ENCODE assay signal across 8 cellular contexts in the genomic region with DNA sequence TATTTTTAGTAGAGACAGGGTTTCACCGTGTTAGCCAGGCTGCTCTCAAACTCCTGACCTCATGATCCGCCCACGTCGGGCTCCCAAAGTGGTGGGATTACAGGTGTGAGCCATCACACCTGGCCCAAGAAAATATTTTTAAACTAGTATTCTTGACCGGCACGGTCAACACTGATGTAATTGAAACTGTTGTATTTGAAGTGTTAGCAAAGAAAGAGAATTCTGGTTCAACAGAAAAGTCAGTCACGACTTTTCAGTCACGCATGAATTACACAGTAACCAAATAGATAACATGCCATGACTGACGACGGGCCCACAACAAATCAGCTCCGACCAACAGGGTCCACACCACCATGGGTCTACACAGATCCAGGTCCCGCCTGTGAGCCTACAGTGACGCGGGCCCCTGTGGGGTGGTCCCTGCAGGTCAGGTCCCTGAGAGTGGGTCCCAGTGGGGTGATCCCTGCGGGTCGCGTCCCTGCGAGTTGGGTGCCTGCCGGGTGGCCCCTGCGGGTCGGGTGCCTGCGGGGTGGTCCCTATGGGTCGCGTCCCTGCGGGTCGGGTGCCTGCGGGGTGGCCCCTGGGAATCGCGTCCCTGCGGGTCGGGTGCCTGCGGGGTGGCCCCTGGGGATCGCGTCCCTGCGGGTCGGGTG. TPM values are rescaled to one million over a fixed set of nuclear protein-coding genes. Genes with fewer than 3 reads are reported as not detected.
DNase-seq lines count a peak whose midpoint lies in the region; ATAC-seq, FAIRE-seq and TF ChIP-seq lines count a peak whose summit lies in the region.

No MANE protein-coding gene starts in this region.

- ATAC-seq in GM12878 (peak; percentile 58), HG02642 (IDR thresholded peaks at IDR 0.05; ENCODE audit: poor library complexity, unreplicated experiment) (no peak), GM21723 (IDR thresholded peaks at IDR 0.05; ENCODE audit: unreplicated experiment) (no peak)

- no TSS peak for BruUV-seq in GM12878 (replicated peaks; lab: Mats Ljungman, UMichigan)

- in situ Hi-C loops in GM12878 (cut with MboI): no loop called here

- DNase-seq in GM12865 (ENCODE audit: low read depth) (peak; percentile 76), NT2/D1 (ENCODE audit: low read depth, low spot score) (no peak), GM12878 (ENCODE audit: low read depth, low spot score) (no peak), kidney epithelial cell (ENCODE audit: low read depth) (no peak), stomach (no peak), GM19238 (ENCODE audit: insufficient read length, low spot score) (no peak)

- H3K4me3 ChIP-seq in GM12865 (ENCODE audit: low read depth, low read length): peak overlapping the region; percentile 96
- peak overlapping the region; percentile 92 for H3K4me3 ChIP-seq in NT2/D1 (ENCODE audit: insufficient read length, low read depth)
- peak overlapping the region; percentile 82 for H3K4me3 ChIP-seq in GM12878
- H3K4me3 ChIP-seq in kidney epithelial cell (ENCODE audit: low read depth, low read length): peak overlapping the region; percentile 59
- H3K4me3 ChIP-seq in stomach: peak overlapping the region; percentile 67 to 93 (median 75)

- H2AFZ ChIP-seq in GM12878 (ENCODE audit: control insufficient read depth, low read depth, low read length): peak overlapping the region; percentile 47; the same call in 1 of the 2 replicates

- SMC1A ChIA-PET in GM12878 (lab: Charles Lee; ENCODE audit: uncharacterized antibody, unreplicated experiment): interaction anchor here (1.1 to 1.4 kb wide), 4 partner anchors 9 to 87 kb away, joined by 3 to 6 read pairs (median 4); no protein-coding TSS in a partner anchor

- no peak for TF ChIP-seq RAD21 in GM12878 (IDR thresholded peaks at IDR 0.05; ENCODE audit: insufficient read depth, low read depth, low read length)

- peak; percentile 70 for FAIRE-seq in GM12878 (lab: Jason Lieb, UNC)

- RAD21 ChIA-PET in GM12878 (lab: Charles Lee; ENCODE audit: unreplicated experiment): interaction anchor here (1.0 kb wide), 1 partner anchor 16 kb away, joined by 4 read pairs; no protein-coding TSS in a partner anchor

- peak overlapping the region; percentile 81 for H3K27ac ChIP-seq in GM12878 (ENCODE audit: control insufficient read depth, insufficient read depth)
- H3K27ac ChIP-seq in stomach: peak overlapping the region; percentile 94 to 99 (median 98)

- WGBS in GM12878 (ENCODE audit: insufficient coverage, insufficient replicate concordance, low lambda C conversion rate, missing lambda C conversion rate): 6% methylated on average over 21 of the region's 36 CpGs
- 7 to 24% (median 13%) methylated on average over 8 to 36 of the region's 36 CpGs for WGBS in stomach, 5 donors

- peak overlapping the region; percentile 46 for H3K4me2 ChIP-seq in GM12878 (ENCODE audit: control insufficient read depth, insufficient read depth)

- H3K27me3 ChIP-seq in NT2/D1 (ENCODE audit: insufficient read depth, insufficient read length): no peaks in the 10 kb centered on the region
- no peaks in the 10 kb centered on the region for H3K27me3 ChIP-seq in GM12878 (replicated peaks in 1 of 2; ENCODE audit: control insufficient read depth in 2 of 2, insufficient read depth in 2 of 2, low read length in 1 of 2)
- no peaks in the 10 kb centered on the region for H3K27me3 ChIP-seq in kidney epithelial cell (ENCODE audit: control insufficient read depth, insufficient read depth, low read length)
- no peaks in the 10 kb centered on the region for H3K27me3 ChIP-seq in stomach

- TF ChIP-seq POLR2A in GM12878 (IDR thresholded peaks at IDR 0.05; ENCODE audit: low read depth, low read length) (peak; percentile 78), stomach (IDR thresholded peaks at IDR 0.05) (no peak)

- H3K36me3 ChIP-seq in NT2/D1 (ENCODE audit: insufficient read depth, insufficient read length, low read length): peaks cover 2% of the 10 kb centered on the region
- no peaks in the 10 kb centered on the region; a peak in 1 of 4 replicates for H3K36me3 ChIP-seq in GM12878 (ENCODE audit: control insufficient read depth in 2 of 2, insufficient read depth in 2 of 2, low read length in 1 of 2)
- H3K36me3 ChIP-seq in kidney epithelial cell (ENCODE audit: control insufficient read depth, insufficient read depth, low read length): no peaks in the 10 kb centered on the region
- H3K36me3 ChIP-seq in stomach: no peaks in the 10 kb centered on the region

- peaks cover 55% of the 10 kb centered on the region for H3K79me2 ChIP-seq in GM12878 (ENCODE audit: control insufficient read depth, insufficient read depth, low read length)

- intact Hi-C loops in GM12878 (cut with micrococcal nuclease; ENCODE audit: unreplicated experiment): loop anchor here (5.0 kb wide), 1 partner anchor 89 kb away; the partner anchor contains the start of gene PTK6
- intact Hi-C loops in stomach (cut with DNase I; ENCODE audit: low total_unique reads): no loop called here

- CTCF ChIA-PET in GM12878 (lab: Yijun Ruan, JAX): interaction anchor here (0.6 to 2.1 kb wide), 2 partner anchors 16 to 74 kb away, joined by 3 to 9 read pairs; no protein-coding TSS in a partner anchor

- H4K20me1 ChIP-seq in GM12878 (ENCODE audit: control insufficient read depth, insufficient read depth): no peaks in the 10 kb centered on the region

- H3K9ac ChIP-seq in NT2/D1 (ENCODE audit: insufficient read length, low read depth) (peak overlapping the region; percentile 98), GM12878 (ENCODE audit: control insufficient read depth, insufficient read depth, low read length) (peak overlapping the region; percentile 84)

- peaks cover 6% of the 10 kb centered on the region for H3K4me1 ChIP-seq in NT2/D1 (ENCODE audit: insufficient read depth, insufficient read length)
- peaks cover 8% of the 10 kb centered on the region for H3K4me1 ChIP-seq in GM12878 (ENCODE audit: control insufficient read depth, insufficient read depth, low read length)
- peaks cover 17 to 45% (median 33%) of the 10 kb centered on the region in 4 donors for H3K4me1 ChIP-seq in stomach

- POLR2A ChIA-PET in GM12878 (lab: Charles Lee): interaction anchor here (1.2 to 1.3 kb wide), 2 partner anchors 8 to 83 kb away, joined by 3 read pairs; no protein-coding TSS in a partner anchor

- H3K9me3 ChIP-seq in NT2/D1 (ENCODE audit: insufficient read depth, low read length) (no peaks in the 10 kb centered on the region), GM12878 (replicated peaks; ENCODE audit: control insufficient read depth, insufficient read depth, low read length) (no peaks in the 10 kb centered on the region), stomach (no peaks in the 10 kb centered on the region)

- TF ChIP-seq EP300 in GM12878 (IDR thresholded peaks at IDR 0.05; ENCODE audit: borderline replicate concordance in 1 of 2, control insufficient read depth in 1 of 2, low read depth in 2 of 2, low read length in 2 of 2) (peak; percentile 62 to 69; a peak in 3 of 4 replicates), stomach (IDR thresholded peaks at IDR 0.05) (no peak)

- TF ChIP-seq CTCF in GM12865 (IDR thresholded peaks at IDR 0.05; ENCODE audit: insufficient read depth, low read depth, low read length, missing control alignments) (no peak), GM12878 (IDR thresholded peaks at IDR 0.05 in 2 of 3, conservative IDR thresholded peaks at IDR 0.05 in 1 of 3; ENCODE audit: control insufficient read depth in 2 of 3, extremely low read depth in 1 of 3, insufficient read depth in 1 of 3, low read depth in 3 of 3, low read length in 3 of 3) (no peak), kidney epithelial cell (IDR thresholded peaks at IDR 0.05; ENCODE audit: insufficient read depth, low read length, poor library complexity, severe bottlenecking) (no peak), stomach (IDR thresholded peaks at IDR 0.05) (no peak)

RNA-seq across cellular contexts. Expression of gene GMEB2, which starts 1.0 kb away (rescaled TPM):
- 15.7 and 19.8 TPM in 2 replicates for total RNA-seq in GM12878 (2013; cell fraction: nucleolus; rRNA removed)
- total RNA-seq in GM12878 (2014; rRNA removed) (14.8 and 15.1 TPM in 2 replicates), GM12878 (2014; rRNA removed; fragmentation: Illumina TruSeq; extraction: Trizol) (4.9 and 5.2 TPM in 2 replicates), GM12878 (2021) (13.3 and 14.8 TPM in 2 replicates), kidney epithelial cell (14.4 and 17.7 TPM in 2 replicates), stomach (10 to 100 TPM in 2 of 5 donors, 1 to 10 TPM in 3; 1.8 to 20.4 (median 8.3) TPM)
- 3.9 TPM for polyA plus RNA-seq in GM12878 (2011; ENCODE audit: low read depth)
- polyA plus RNA-seq in GM12878 (2011; rRNA removed) (6.9 and 10.8 TPM in 2 replicates), GM12878 (2014; fragmentation: Illumina TruSeq; extraction: Trizol) (3.1 and 5.4 TPM in 2 replicates), GM12878 (2014; fragmentation: Nextera tagmentation; extraction: Ambion mirVana) (under 1 TPM; 0.08 to 0.27 TPM), GM12878 (2014; rRNA removed) (12.7 and 14.2 TPM in 2 replicates), GM12878 (2016; fragmentation: Nextera tagmentation; extraction: Ambion mirVana) (1 to 10 TPM; 3.4 to 8.3 TPM), stomach (1 to 10 TPM; 5.4 to 7.5 (median 7.4) TPM)
- 12.9 and 14.5 TPM in 2 replicates for polyA plus RNA-seq in GM12878 (2011; cell fraction: cytosol; rRNA removed)
- 36.3 and 38.7 TPM in 2 replicates for polyA plus RNA-seq in GM12878 (2011; cell fraction: nucleus; rRNA removed)
- polyA plus RNA-seq in GM12878 (2012): 10.0 and 11.3 TPM in 2 replicates
- polyA minus RNA-seq in GM12878 (2011; rRNA and poly(A)+ RNA removed): 6.2 and 10.8 TPM in 2 replicates
- polyA minus RNA-seq in GM12878 (2011; cell fraction: cytosol; rRNA and poly(A)+ RNA removed): 5.2 and 5.7 TPM in 2 replicates
- 5.2 and 7.2 TPM in 2 replicates for polyA minus RNA-seq in GM12878 (2011; cell fraction: nucleus; rRNA and poly(A)+ RNA removed)

RNA-seq across cellular contexts. Expression of gene STMN3, which starts 27.3 kb away (rescaled TPM):
- total RNA-seq in GM12878 (2013; cell fraction: nucleolus; rRNA removed): 5.0 and 5.2 TPM in 2 replicates
- 2.1 and 3.6 TPM in 2 replicates for total RNA-seq in GM12878 (2014; rRNA removed)
- total RNA-seq in GM12878 (2014; rRNA removed; fragmentation: Illumina TruSeq; extraction: Trizol): 0.64 and 0.81 TPM in 2 replicates
- 2.1 and 2.5 TPM in 2 replicates for total RNA-seq in GM12878 (2021)
- polyA plus RNA-seq in GM12878 (2011; ENCODE audit: low read depth): 0.91 TPM
- polyA plus RNA-seq in GM12878 (2011; rRNA removed): 0.97 and 1.4 TPM in 2 replicates
- 1.6 and 3.8 TPM in 2 replicates for polyA plus RNA-seq in GM12878 (2011; cell fraction: cytosol; rRNA removed)
- polyA plus RNA-seq in GM12878 (2011; cell fraction: nucleus; rRNA removed): 23.1 and 27.7 TPM in 2 replicates
- polyA plus RNA-seq in GM12878 (2012): 2.3 and 2.5 TPM in 2 replicates
- polyA plus RNA-seq in GM12878 (2014; fragmentation: Illumina TruSeq; extraction: Trizol): 0.08 and 0.22 TPM in 2 replicates
- polyA plus RNA-seq in GM12878 (2014; fragmentation: Nextera tagmentation; extraction: Ambion mirVana): under 1 TPM in 1 of 2 experiments, not detected in 1; 0.09 TPM
- 2.3 and 2.5 TPM in 2 replicates for polyA plus RNA-seq in GM12878 (2014; rRNA removed)
- polyA plus RNA-seq in GM12878 (2016; fragmentation: Nextera tagmentation; extraction: Ambion mirVana): 1 to 10 TPM; 1.0 to 1.5 TPM
- polyA minus RNA-seq in GM12878 (2011; rRNA and poly(A)+ RNA removed): 0.80 and 0.93 TPM in 2 replicates
- polyA minus RNA-seq in GM12878 (2011; cell fraction: cytosol; rRNA and poly(A)+ RNA removed): 0.67 and 0.83 TPM in 2 replicates
- polyA minus RNA-seq in GM12878 (2011; cell fraction: nucleus; rRNA and poly(A)+ RNA removed): 1.5 and 1.7 TPM in 2 replicates
- total RNA-seq in kidney epithelial cell: 40.8 and 41.1 TPM in 2 replicates
- 10 to 100 TPM in 2 of 5 donors, 1 to 10 TPM in 2, under 1 TPM in 1; 0.87 to 13.4 (median 5.5) TPM for total RNA-seq in stomach
- 10 to 100 TPM; 12.3 to 14.8 (median 12.5) TPM for polyA plus RNA-seq in stomach

RNA-seq across cellular contexts. Expression of gene RTEL1, which starts 32.2 kb away (rescaled TPM):
- 62.9 and 77.1 TPM in 2 replicates for total RNA-seq in GM12878 (2013; cell fraction: nucleolus; rRNA removed)
- total RNA-seq in GM12878 (2014; rRNA removed) (14.5 and 18.0 TPM in 2 replicates), GM12878 (2014; rRNA removed; fragmentation: Illumina TruSeq; extraction: Trizol) (5.0 and 5.9 TPM in 2 replicates), GM12878 (2021) (29.5 and 37.2 TPM in 2 replicates), kidney epithelial cell (18.6 and 30.7 TPM in 2 replicates), stomach (10 to 100 TPM; 13.6 to 70.4 (median 32.7) TPM)
- polyA plus RNA-seq in GM12878 (2011; ENCODE audit: low read depth): 2.8 TPM
- polyA plus RNA-seq in GM12878 (2011; rRNA removed) (7.5 and 14.9 TPM in 2 replicates), GM12878 (2014; fragmentation: Illumina TruSeq; extraction: Trizol) (3.9 and 7.7 TPM in 2 replicates), GM12878 (2014; fragmentation: Nextera tagmentation; extraction: Ambion mirVana) (under 1 TPM in 1 of 2 experiments, not detected in 1; 0.40 TPM), GM12878 (2014; rRNA removed) (15.8 and 16.8 TPM in 2 replicates), GM12878 (2016; fragmentation: Nextera tagmentation; extraction: Ambion mirVana) (10 to 100 TPM; 15.6 to 17.0 TPM), stomach (1 to 10 TPM; 7.6 to 10.0 (median 9.2) TPM)
- 8.0 and 11.8 TPM in 2 replicates for polyA plus RNA-seq in GM12878 (2011; cell fraction: cytosol; rRNA removed)
- 126 and 149 TPM in 2 replicates for polyA plus RNA-seq in GM12878 (2011; cell fraction: nucleus; rRNA removed)
- 7.2 and 10.1 TPM in 2 replicates for polyA plus RNA-seq in GM12878 (2012)
- polyA minus RNA-seq in GM12878 (2011; rRNA and poly(A)+ RNA removed): 19.0 and 22.7 TPM in 2 replicates
- 6.0 and 6.1 TPM in 2 replicates for polyA minus RNA-seq in GM12878 (2011; cell fraction: cytosol; rRNA and poly(A)+ RNA removed)
- polyA minus RNA-seq in GM12878 (2011; cell fraction: nucleus; rRNA and poly(A)+ RNA removed): 35.8 and 62.4 TPM in 2 replicates

RNA-seq across cellular contexts. Expression of gene HELZ2, which starts 51.9 kb away (rescaled TPM):
- total RNA-seq in GM12878 (2013; cell fraction: nucleolus; rRNA removed): 68.5 and 92.6 TPM in 2 replicates
- total RNA-seq in GM12878 (2014; rRNA removed): 19.9 and 22.1 TPM in 2 replicates
- 6.7 and 7.1 TPM in 2 replicates for total RNA-seq in GM12878 (2014; rRNA removed; fragmentation: Illumina TruSeq; extraction: Trizol)
- total RNA-seq in GM12878 (2021): 33.3 and 36.9 TPM in 2 replicates
- 5.4 TPM for polyA plus RNA-seq in GM12878 (2011; ENCODE audit: low read depth)
- 8.3 and 17.2 TPM in 2 replicates for polyA plus RNA-seq in GM12878 (2011; rRNA removed)
- polyA plus RNA-seq in GM12878 (2011; cell fraction: cytosol; rRNA removed): 15.6 and 31.4 TPM in 2 replicates
- 82.5 and 82.6 TPM in 2 replicates for polyA plus RNA-seq in GM12878 (2011; cell fraction: nucleus; rRNA removed)
- 12.4 and 21.7 TPM in 2 replicates for polyA plus RNA-seq in GM12878 (2012)
- polyA plus RNA-seq in GM12878 (2014; fragmentation: Illumina TruSeq; extraction: Trizol): 0.73 and 5.7 TPM in 2 replicates
- polyA plus RNA-seq in GM12878 (2014; fragmentation: Nextera tagmentation; extraction: Ambion mirVana): under 1 TPM; 0.05 to 0.08 TPM
- 21.1 and 23.0 TPM in 2 replicates for polyA plus RNA-seq in GM12878 (2014; rRNA removed)
- polyA plus RNA-seq in GM12878 (2016; fragmentation: Nextera tagmentation; extraction: Ambion mirVana): 1 to 10 TPM; 1.8 to 1.9 TPM
- polyA minus RNA-seq in GM12878 (2011; rRNA and poly(A)+ RNA removed): 36.1 and 73.4 TPM in 2 replicates
- polyA minus RNA-seq in GM12878 (2011; cell fraction: cytosol; rRNA and poly(A)+ RNA removed): 43.2 and 44.7 TPM in 2 replicates
- polyA minus RNA-seq in GM12878 (2011; cell fraction: nucleus; rRNA and poly(A)+ RNA removed): 64.3 and 105 TPM in 2 replicates
- total RNA-seq in kidney epithelial cell: 69.2 and 85.2 TPM in 2 replicates
- total RNA-seq in stomach: 10 to 100 TPM; 27.4 to 95.5 (median 41.2) TPM
- 1 to 10 TPM; 4.4 to 7.3 (median 6.9) TPM for polyA plus RNA-seq in stomach
